40 cellular contexts compared by ENCODE assay signal in the genomic region with DNA sequence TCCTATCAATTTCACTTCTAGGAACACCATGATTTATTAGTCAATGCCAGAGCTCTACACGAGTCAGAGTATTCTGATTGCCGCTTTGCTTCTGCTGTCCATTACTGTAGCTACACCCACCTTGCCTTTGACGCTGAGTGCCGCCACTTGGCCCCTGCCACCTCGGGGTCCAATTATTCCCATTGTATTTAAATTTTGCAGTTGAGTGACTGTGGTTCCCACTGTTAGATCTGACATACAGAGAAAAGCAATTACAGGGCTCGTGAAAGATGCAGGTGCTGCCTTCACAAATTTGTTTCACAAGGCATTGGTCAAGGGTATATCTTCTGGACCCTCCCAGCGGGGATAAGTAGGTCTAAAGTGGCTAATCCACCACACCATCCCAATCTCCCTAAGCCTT.
"Had no signal": no experiment of that assay in that cellular context is flagged by ENCODE, and none has a peak within 500 bp of the region (broad histone marks: within the 10 kb centered on the region; RNA-seq: fewer than 3 reads in every experiment).

No MANE protein-coding gene starts in this region.

- H3K4me1 ChIP-seq: adrenal gland, ascending aorta, body of pancreas, breast epithelium had no signal

- H3K36me3 ChIP-seq: adrenal gland, ascending aorta, brain microvascular endothelial cell, breast epithelium, cardiac muscle cell had no signal

- H3K36me3 Mint-ChIP-seq: activated naive CD8-positive, alpha-beta T cell treated with anti-CD3 and anti-CD28 coated beads for 36 hours; activated naive CD8-positive, alpha-beta T cell treated with anti-CD3 and anti-CD28 coated beads, Interleukin-2, amount 10 ng/mL, durations not matched to agents 7 days and 5 days had no signal

- H3K4me3 ChIP-seq: adrenal gland, ascending aorta, body of pancreas, breast epithelium, cardiac muscle cell had no signal

- H3K9me3 ChIP-seq: body of pancreas had no signal

- DNase-seq: activated effector memory CD4-positive, alpha-beta T cell treated with anti-CD3 and anti-CD28 coated beads, Interleukin-2, amount 50 U/mL, for 16 hours; activated effector memory CD4-positive, alpha-beta T cell treated with Interleukin-2 at 50 U/mL for 16 hours; activated gamma-delta T cell; activated gamma-delta T cell treated with Interleukin-2 at 50 U/mL for 16 hours; activated naive CD4-positive, alpha-beta T cell; activated naive CD4-positive, alpha-beta T cell treated with anti-CD3 and anti-CD28 coated beads for 36 hours; activated naive CD4-positive, alpha-beta T cell treated with anti-CD3 and anti-CD28 coated beads, Interleukin-2, amount 10 ng/mL, durations not matched to agents 7 days and 5 days; activated naive CD4-positive, alpha-beta T cell treated with anti-CD3 and anti-CD28 coated beads, Interleukin-2, amount 50 U/mL, for 16 hours; activated naive CD4-positive, alpha-beta T cell treated with Interleukin-2 at 50 U/mL for 16 hours; activated naive CD8-positive, alpha-beta T cell treated with anti-CD3 and anti-CD28 coated beads for 36 hours; activated naive CD8-positive, alpha-beta T cell treated with anti-CD3 and anti-CD28 coated beads, Interleukin-2, amount 10 ng/mL, durations not matched to agents 7 days and 5 days; activated naive CD8-positive, alpha-beta T cell treated with anti-CD3 and anti-CD28 coated beads, Interleukin-2, amount 50 U/mL, for 24 hours; activated T-cell treated with anti-CD3 and anti-CD28 coated beads, Interleukin-2, amount 50 U/mL, for 1 hour; activated T-cell treated with anti-CD3 and anti-CD28 coated beads, Interleukin-2, amount 50 U/mL, for 24 hours; activated T-cell treated with anti-CD3 and anti-CD28 coated beads, Interleukin-2, amount 50 U/mL, for 4 hours; activated T-cell treated with anti-CD3 and anti-CD28 coated beads, Interleukin-2, amount 50 U/mL, for 48 hours; activated T-cell treated with anti-CD3 and anti-CD28 coated beads, Interleukin-2, amount 50 U/mL, for 72 hours; adrenal gland; amniotic stem cell; amygdala; anterior cingulate cortex; aorta; body of pancreas; brain microvascular endothelial cell; caudate nucleus; central memory CD4-positive, alpha-beta T cell; cerebellar nuclear complex had no signal

- H3K4me3 Mint-ChIP-seq: activated naive CD4-positive, alpha-beta T cell treated with anti-CD3 and anti-CD28 coated beads for 36 hours; activated naive CD4-positive, alpha-beta T cell treated with anti-CD3 and anti-CD28 coated beads, Interleukin-2, amount 10 ng/mL, durations not matched to agents 7 days and 5 days; activated naive CD4-positive, alpha-beta T cell treated with anti-CD3 and anti-CD28 coated beads, Interleukin-2, amount 50 U/mL, for 24 hours; activated naive CD8-positive, alpha-beta T cell; activated naive CD8-positive, alpha-beta T cell treated with anti-CD3 and anti-CD28 coated beads for 36 hours; activated naive CD8-positive, alpha-beta T cell treated with anti-CD3 and anti-CD28 coated beads, Interleukin-2, amount 10 ng/mL, durations not matched to agents 7 days and 5 days; activated naive CD8-positive, alpha-beta T cell treated with anti-CD3 and anti-CD28 coated beads, Interleukin-2, amount 50 U/mL, for 24 hours; activated T-cell treated with anti-CD3 and anti-CD28 coated beads, Interleukin-2, amount 50 U/mL, for 24 hours; activated T-cell treated with anti-CD3 and anti-CD28 coated beads, Interleukin-2, amount 50 U/mL, for 4 hours; activated T-cell treated with anti-CD3 and anti-CD28 coated beads, Interleukin-2, amount 50 U/mL, for 72 hours; activated T-helper 1 cell treated with anti-CD3 and anti-CD28 coated beads, Interleukin-12 subunit alpha, Interleukin-12 subunit beta, Interleukin-2, Interleukin-4 antibody, amounts not matched to agents 30 ng/mL and 10 ng/mL and 1 ng/mL, durations not matched to agents 14 hours and 24 hours and 36 hours; activated T-helper 17 cell treated with anti-CD3 and anti-CD28 coated beads, Interleukin-2, amount 50 U/mL, for 72 hours; brain; central memory CD8-positive, alpha-beta T cell had no signal

- FAIRE-seq: astrocyte, bronchial epithelial cell had no signal

- H3K27ac ChIP-seq: adrenal gland, ascending aorta, body of pancreas, brain microvascular endothelial cell, breast epithelium, cardiac muscle cell had no signal

- H3K4me1 Mint-ChIP-seq: activated naive CD4-positive, alpha-beta T cell treated with anti-CD3 and anti-CD28 coated beads, Interleukin-2, amount 10 ng/mL, durations not matched to agents 7 days and 5 days; activated naive CD4-positive, alpha-beta T cell treated with anti-CD3 and anti-CD28 coated beads, Interleukin-2, amount 50 U/mL, for 24 hours; activated naive CD8-positive, alpha-beta T cell treated with anti-CD3 and anti-CD28 coated beads for 36 hours; activated naive CD8-positive, alpha-beta T cell treated with anti-CD3 and anti-CD28 coated beads, Interleukin-2, amount 10 ng/mL, durations not matched to agents 7 days and 5 days; activated naive CD8-positive, alpha-beta T cell treated with anti-CD3 and anti-CD28 coated beads, Interleukin-2, amount 50 U/mL, for 24 hours; activated T-helper 17 cell treated with anti-CD3 and anti-CD28 coated beads, Interleukin-2, amount 50 U/mL, for 72 hours; brain; central memory CD8-positive, alpha-beta T cell had no signal

- H3K27ac Mint-ChIP-seq: activated naive CD4-positive, alpha-beta T cell treated with anti-CD3 and anti-CD28 coated beads for 36 hours; activated naive CD4-positive, alpha-beta T cell treated with anti-CD3 and anti-CD28 coated beads, Interleukin-2, amount 10 ng/mL, durations not matched to agents 7 days and 5 days; activated naive CD4-positive, alpha-beta T cell treated with anti-CD3 and anti-CD28 coated beads, Interleukin-2, amount 50 U/mL, for 24 hours; activated naive CD4-positive, alpha-beta T cell treated with anti-CD3 and anti-CD28 coated beads, Interleukin-2, amount 50 U/mL, for 72 hours; activated naive CD8-positive, alpha-beta T cell; activated naive CD8-positive, alpha-beta T cell treated with anti-CD3 and anti-CD28 coated beads for 36 hours; activated naive CD8-positive, alpha-beta T cell treated with anti-CD3 and anti-CD28 coated beads, Interleukin-2, amount 10 ng/mL, durations not matched to agents 7 days and 5 days; activated naive CD8-positive, alpha-beta T cell treated with anti-CD3 and anti-CD28 coated beads, Interleukin-2, amount 50 U/mL, for 24 hours; activated T-cell treated with anti-CD3 and anti-CD28 coated beads, Interleukin-2, amount 50 U/mL, for 24 hours; activated T-cell treated with anti-CD3 and anti-CD28 coated beads, Interleukin-2, amount 50 U/mL, for 72 hours; activated T-helper 1 cell treated with anti-CD3 and anti-CD28 coated beads, Interleukin-12 subunit alpha, Interleukin-12 subunit beta, Interleukin-2, Interleukin-4 antibody, amounts not matched to agents 30 ng/mL and 10 ng/mL and 1 ng/mL, durations not matched to agents 14 hours and 24 hours and 36 hours; activated T-helper 17 cell treated with anti-CD3 and anti-CD28 coated beads, Interleukin-2, amount 50 U/mL, for 72 hours; activated T-helper 2 cell treated with anti-CD3 and anti-CD28 coated beads, Interferon-gamma antibody, Interleukin-2, Interleukin-4, amounts not matched to agents 10 μg/mL and 5 μg/mL and 100 μg/mL, durations not matched to agents 14 hours and 24 hours and 36 hours; brain had no signal

- H3K27me3 ChIP-seq: adrenal gland, ascending aorta, body of pancreas, brain microvascular endothelial cell, breast epithelium, cardiac muscle cell had no signal

- H3K27me3 Mint-ChIP-seq: activated naive CD8-positive, alpha-beta T cell; activated naive CD8-positive, alpha-beta T cell treated with anti-CD3 and anti-CD28 coated beads for 36 hours had no signal
